Comparison of ENCODE assay signal across 8 cellular contexts in the genomic region with DNA sequence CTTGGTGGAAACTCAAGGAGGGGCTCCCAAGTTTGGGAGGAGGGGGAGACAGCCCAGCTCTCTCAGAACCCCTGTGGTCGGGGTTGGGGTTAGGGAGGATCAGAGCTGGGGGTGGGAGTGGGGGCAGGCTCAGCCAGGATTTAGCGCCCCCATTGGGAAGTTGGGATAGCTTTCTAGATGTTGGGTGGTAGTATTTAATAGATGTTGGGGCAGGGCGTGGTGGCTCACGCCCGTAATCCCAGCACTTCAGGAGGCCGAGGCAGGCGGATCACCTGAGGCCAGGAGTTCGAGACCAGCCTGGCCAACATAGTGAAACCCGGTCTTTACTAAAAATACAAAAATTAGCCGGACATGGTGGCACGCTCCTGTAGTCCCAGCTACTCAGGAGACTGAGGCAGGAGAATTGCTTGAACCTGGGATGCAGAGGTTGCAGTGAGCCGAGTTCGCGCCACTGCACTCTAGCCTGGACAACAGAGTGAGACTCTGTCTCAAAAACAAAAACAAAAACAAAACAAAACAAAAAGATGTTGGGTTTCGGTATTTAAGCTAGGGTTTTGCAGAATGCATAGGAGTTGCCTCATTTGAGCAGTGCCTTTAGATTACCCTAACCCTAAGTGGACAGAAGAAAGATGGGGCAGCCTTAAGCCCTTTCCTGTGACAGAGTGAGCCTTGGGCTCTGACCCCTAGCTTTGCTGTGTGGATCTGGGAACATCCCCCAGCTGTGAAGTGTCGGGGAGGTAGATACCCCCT. TPM values are rescaled to one million over a fixed set of nuclear protein-coding genes. Genes with fewer than 3 reads are reported as not detected.
DNase-seq lines count a peak whose midpoint lies in the region; ATAC-seq and TF ChIP-seq lines count a peak whose summit lies in the region.
"Not testable (repeated sequence)": the region's sequence is repeated elsewhere in the genome, so short reads cannot be mapped to it uniquely, and the experiment has no call there.

No MANE protein-coding gene starts in this region.

- BruUV-seq in HCT116 (replicated peaks; lab: Mats Ljungman, UMichigan); PC-9 (replicated peaks; lab: Mats Ljungman, UMichigan): not testable (repeated sequence)

- not testable (repeated sequence) for TF ChIP-seq RAD21 in HCT116 (IDR thresholded peaks at IDR 0.05; ENCODE audit: low read depth)

- peak overlapping the region; percentile 92 to 99 (median 98) for H3K27ac Mint-ChIP-seq in naive thymus-derived CD4-positive, alpha-beta T cell
- peak overlapping the region; percentile 96 for H3K27ac Mint-ChIP-seq in stimulated activated naive CD8-positive, alpha-beta T cell treated with anti-CD3 and anti-CD28 coated beads, Interleukin-15, Interleukin-2, amounts not matched to agents 100 ng/mL and 50 ng/mL, for 24 hours

- H3K27me3 Mint-ChIP-seq in activated T-cell treated with anti-CD3 and anti-CD28 coated beads, Interleukin-2, amount 50 U/mL, for 4 hours (ENCODE audit: low read depth); stimulated activated naive CD8-positive, alpha-beta T cell treated with anti-CD3 and anti-CD28 coated beads, Interleukin-15, Interleukin-2, amounts not matched to agents 100 ng/mL and 50 ng/mL, for 24 hours: not testable (repeated sequence)
- H3K27me3 Mint-ChIP-seq in naive thymus-derived CD4-positive, alpha-beta T cell: peaks cover 0 to 31% (median 0%) of the 10 kb centered on the region in 5 donors

- CTCF ChIA-PET in HCT116 (lab: Charles Lee): interaction anchor here (0.6 to 2.0 kb wide), 11 partner anchors 9 to 951 kb away, joined by 3 to 9 read pairs (median 4); no protein-coding TSS in a partner anchor
- CTCF ChIA-PET in PC-9 (lab: Charles Lee): interaction anchor here (0.5 to 0.6 kb wide), 2 partner anchors 87 to 728 kb away, joined by 3 to 9 read pairs; no protein-coding TSS in a partner anchor
- CTCF ChIA-PET in naive thymus-derived CD4-positive, alpha-beta T cell (lab: Charles Lee): interaction anchor here (1.3 to 2.7 kb wide), 2 partner anchors 10 to 25 kb away, joined by 5 to 18 read pairs; a partner anchor contains a TSS

- TF ChIP-seq POLR2A in HCT116 (IDR thresholded peaks at IDR 0.05; ENCODE audit: borderline replicate concordance, extremely low read depth, insufficient read depth, insufficient read length): not testable (repeated sequence)

- 65% methylated on average over 16 of the region's 16 CpGs for WGBS in hepatocyte (ENCODE audit: low lambda C conversion rate, missing lambda C conversion rate)

- not testable (repeated sequence) for H3K9me3 ChIP-seq in HCT116 (ENCODE audit: control insufficient read depth in 1 of 2, insufficient read depth in 1 of 2, low read depth in 1 of 2, low read length in 2 of 2); PC-9 (ENCODE audit: insufficient read depth, low read depth); colonic mucosa; hepatocyte (ENCODE audit: low read depth); naive thymus-derived CD4-positive, alpha-beta T cell (ENCODE audit: control insufficient read depth in 2 of 3, low read length in 3 of 3)

- H3K9me3 Mint-ChIP-seq in activated T-cell treated with anti-CD3 and anti-CD28 coated beads, Interleukin-2, amount 50 U/mL, for 4 hours; naive thymus-derived CD4-positive, alpha-beta T cell; stimulated activated naive CD8-positive, alpha-beta T cell treated with anti-CD3 and anti-CD28 coated beads, Interleukin-15, Interleukin-2, amounts not matched to agents 100 ng/mL and 50 ng/mL, for 24 hours: not testable (repeated sequence)

- not testable (repeated sequence) for DNase-seq in AG09319 (ENCODE audit: extremely low read depth, low read depth); activated T-cell treated with anti-CD3 and anti-CD28 coated beads, Interleukin-2, amount 50 U/mL, for 4 hours; colonic mucosa; hepatocyte (ENCODE audit: low spot score); naive thymus-derived CD4-positive, alpha-beta T cell
- DNase-seq in HCT116 (ENCODE audit: low read depth, low spot score) (peak; percentile 45), PC-9 (peak in 1 of 2 experiments; percentile 25)

- peak overlapping the region; percentile 46 for H2AFZ ChIP-seq in HCT116 (ENCODE audit: low read depth, low read length, poor library complexity, severe bottlenecking)
- H2AFZ ChIP-seq in PC-9: peak overlapping the region; percentile 81; the same call in 1 of the 2 replicates
- H2AFZ ChIP-seq in hepatocyte: peak overlapping the region; percentile 39

- H3K4me3 ChIP-seq in HCT116 (replicated peaks in 1 of 2; ENCODE audit: low read depth in 1 of 2, low read length in 2 of 2): peak overlapping the region; percentile 49 to 70
- peak overlapping the region; percentile 72; the same call in 1 of the 2 replicates for H3K4me3 ChIP-seq in PC-9
- H3K4me3 ChIP-seq in colonic mucosa: not testable (repeated sequence)
- peak overlapping the region; percentile 23 for H3K4me3 ChIP-seq in hepatocyte
- peak overlapping the region; percentile 95 for H3K4me3 ChIP-seq in naive thymus-derived CD4-positive, alpha-beta T cell (ENCODE audit: low read length)

- peak; percentile 38 for ATAC-seq in HCT116
- ATAC-seq in activated T-cell treated with anti-CD3 and anti-CD28 coated beads, Interleukin-2, amount 50 U/mL, for 4 hours; naive thymus-derived CD4-positive, alpha-beta T cell: not testable (repeated sequence)

- not testable (repeated sequence) for H4K20me1 ChIP-seq in HCT116 (ENCODE audit: insufficient read depth); PC-9 (ENCODE audit: insufficient read depth); hepatocyte (ENCODE audit: insufficient read depth, poor library complexity, severe bottlenecking)

- POLR2A ChIA-PET in HCT116 (lab: Charles Lee): interaction anchor here (0.6 to 1.6 kb wide), 3 partner anchors 40 to 86 kb away, joined by 3 to 8 read pairs (median 3); no protein-coding TSS in a partner anchor
- POLR2A ChIA-PET in PC-9 (lab: Charles Lee; ENCODE audit: unreplicated experiment): interaction anchor here (0.6 kb wide), 1 partner anchor 100 kb away, joined by 4 read pairs; no protein-coding TSS in a partner anchor
- POLR2A ChIA-PET in naive thymus-derived CD4-positive, alpha-beta T cell (lab: Charles Lee): interaction anchor here (0.6 to 9.9 kb wide), 13 partner anchors 9 to 1447 kb away, joined by 3 to 359 read pairs (median 5); a partner anchor contains a TSS

- RAD21 ChIA-PET in HCT116 (lab: Charles Lee; ENCODE audit: low non-redundant PET in 1 of 2, low total read pairs in 2 of 2, uncharacterized antibody in 2 of 2, unreplicated experiment in 2 of 2): interaction anchor here (0.6 to 1.4 kb wide), 2 partner anchors 11 to 67 kb away, joined by 4 read pairs; no protein-coding TSS in a partner anchor

- not testable (repeated sequence) for H3K9me2 ChIP-seq in HCT116 (ENCODE audit: insufficient read depth); PC-9 (ENCODE audit: insufficient read depth); hepatocyte (replicated peaks; ENCODE audit: insufficient read depth)

- H3K4me3 Mint-ChIP-seq in activated T-cell treated with anti-CD3 and anti-CD28 coated beads, Interleukin-2, amount 50 U/mL, for 4 hours: peak overlapping the region; percentile 86
- H3K4me3 Mint-ChIP-seq in naive thymus-derived CD4-positive, alpha-beta T cell: peak overlapping the region; percentile 88 to 97 (median 94)
- peak overlapping the region; percentile 85 for H3K4me3 Mint-ChIP-seq in stimulated activated naive CD8-positive, alpha-beta T cell treated with anti-CD3 and anti-CD28 coated beads, Interleukin-15, Interleukin-2, amounts not matched to agents 100 ng/mL and 50 ng/mL, for 24 hours

- H3K4me1 Mint-ChIP-seq in activated T-cell treated with anti-CD3 and anti-CD28 coated beads, Interleukin-2, amount 50 U/mL, for 4 hours (ENCODE audit: low read depth): peaks cover 25% of the 10 kb centered on the region
- H3K4me1 Mint-ChIP-seq in naive thymus-derived CD4-positive, alpha-beta T cell: peaks cover 21 to 39% (median 27%) of the 10 kb centered on the region in 7 donors
- H3K4me1 Mint-ChIP-seq in stimulated activated naive CD8-positive, alpha-beta T cell treated with anti-CD3 and anti-CD28 coated beads, Interleukin-15, Interleukin-2, amounts not matched to agents 100 ng/mL and 50 ng/mL, for 24 hours (ENCODE audit: low read depth): peaks cover 23% of the 10 kb centered on the region

- not testable (repeated sequence) for H3K36me3 ChIP-seq in HCT116 (ENCODE audit: control insufficient read depth in 1 of 2, insufficient read depth in 2 of 2, low read length in 2 of 2); PC-9 (ENCODE audit: low read depth); colonic mucosa; hepatocyte (replicated peaks; ENCODE audit: insufficient read depth, low read depth); naive thymus-derived CD4-positive, alpha-beta T cell (ENCODE audit: control insufficient read depth in 2 of 3, insufficient read depth in 3 of 3, low read length in 3 of 3)

- H3K4me2 ChIP-seq in HCT116 (ENCODE audit: low read length) (peak overlapping the region; percentile 98), PC-9 (peak overlapping the region; percentile 86), hepatocyte (peak overlapping the region; percentile 87)

- TF ChIP-seq CTCF in AG09319 (IDR thresholded peaks at IDR 0.05; ENCODE audit: low read depth, low read length) (peak; percentile 8), HCT116 (IDR thresholded peaks at IDR 0.05 in 2 of 3, conservative IDR thresholded peaks at IDR 0.05 in 1 of 3; ENCODE audit: borderline replicate concordance in 1 of 3, insufficient read depth in 1 of 3, low read depth in 2 of 3, low read length in 2 of 3) (peak in 2 of 3 experiments; percentile 22 to 51; a peak in 2 of 6 replicates), hepatocyte (IDR thresholded peaks at IDR 0.05; ENCODE audit: poor library complexity) (peak; percentile 4)
- not testable (repeated sequence) for TF ChIP-seq CTCF in PC-9 (conservative IDR thresholded peaks at IDR 0.05); colonic mucosa (IDR thresholded peaks at IDR 0.05)

- not testable (repeated sequence) for H3K36me3 Mint-ChIP-seq in activated T-cell treated with anti-CD3 and anti-CD28 coated beads, Interleukin-2, amount 50 U/mL, for 4 hours (ENCODE audit: insufficient read depth); naive thymus-derived CD4-positive, alpha-beta T cell; stimulated activated naive CD8-positive, alpha-beta T cell treated with anti-CD3 and anti-CD28 coated beads, Interleukin-15, Interleukin-2, amounts not matched to agents 100 ng/mL and 50 ng/mL, for 24 hours (ENCODE audit: low read depth)

- peaks cover 15% of the 10 kb centered on the region for H3F3A ChIP-seq in PC-9 (ENCODE audit: insufficient read depth, low read depth)

- H3K79me2 ChIP-seq in HCT116 (ENCODE audit: insufficient read depth, low read length); PC-9 (ENCODE audit: low read depth); hepatocyte: not testable (repeated sequence)

- H3K27me3 ChIP-seq in HCT116 (ENCODE audit: insufficient read depth, low read length); PC-9 (ENCODE audit: insufficient read depth, low read depth); colonic mucosa; hepatocyte; naive thymus-derived CD4-positive, alpha-beta T cell (ENCODE audit: control insufficient read depth in 2 of 2, insufficient read depth in 2 of 2, low read length in 2 of 2): not testable (repeated sequence)

- H3K4me1 ChIP-seq in HCT116 (ENCODE audit: control insufficient read depth in 1 of 2, insufficient read depth in 2 of 2, low read length in 2 of 2): peaks cover 34 to 61% of the 10 kb centered on the region in 2 experiments
- not testable (repeated sequence) for H3K4me1 ChIP-seq in PC-9 (replicated peaks; ENCODE audit: insufficient read depth); colonic mucosa
- peaks cover 27% of the 10 kb centered on the region for H3K4me1 ChIP-seq in hepatocyte (ENCODE audit: insufficient read depth)
- peaks cover 11 to 16% of the 10 kb centered on the region in 2 donors for H3K4me1 ChIP-seq in naive thymus-derived CD4-positive, alpha-beta T cell (ENCODE audit: control insufficient read depth in 2 of 2, insufficient read depth in 2 of 2, low read length in 2 of 2)

- intact Hi-C loops in HCT116 (cut with micrococcal nuclease); colonic mucosa (cut with DNase I): not testable (repeated sequence)
- intact Hi-C loops in PC-9 (cut with micrococcal nuclease; ENCODE audit: unreplicated experiment): loop anchor here (5.0 kb wide), 2 partner anchors 60 to 85 kb away; a partner anchor contains a TSS
- intact Hi-C loops in naive thymus-derived CD4-positive, alpha-beta T cell (cut with micrococcal nuclease): loop anchor here (1.0 to 5.0 kb wide), 3 partner anchors 9 to 950 kb away; a partner anchor contains a TSS

- H3K27ac ChIP-seq in HCT116 (ENCODE audit: low read depth, low read length): peak overlapping the region; percentile 94
- H3K27ac ChIP-seq in PC-9: peak overlapping the region; percentile 43
- H3K27ac ChIP-seq in colonic mucosa: peak overlapping the region; percentile 95
- peak overlapping the region; percentile 73 for H3K27ac ChIP-seq in hepatocyte
- peak overlapping the region; percentile 76 for H3K27ac ChIP-seq in naive thymus-derived CD4-positive, alpha-beta T cell (ENCODE audit: low read depth, low read length)

- H3K9ac ChIP-seq in HCT116 (ENCODE audit: low read length) (peak overlapping the region; percentile 75), colonic mucosa (ENCODE audit: low read depth in 2 of 2, low read length in 2 of 2) (peak overlapping the region; percentile 38 to 64)

RNA-seq across cellular contexts. Expression of a gene that starts 7.9 kb away (rescaled TPM):
- total RNA-seq in HCT116 (2021; ENCODE audit: unreplicated experiment) (35.6 TPM), PC-9 (2021) (13.7 and 21.8 TPM in 2 replicates), colonic mucosa (10 to 100 TPM; 42.8 to 52.4 TPM), hepatocyte (25.4 and 36.2 TPM in 2 replicates)
- polyA plus RNA-seq in HCT116 (2012): 41.3 and 49.3 TPM in 2 replicates
- total RNA-seq in activated T-cell treated with anti-CD3 and anti-CD28 coated beads, Interleukin-2, amount 50 U/mL, for 4 hours: 1 to 10 TPM; 4.8 to 5.9 (median 5.7) TPM
- 71.1 and 82.0 TPM in 2 replicates for polyA plus RNA-seq in hepatocyte
- total RNA-seq in naive thymus-derived CD4-positive, alpha-beta T cell: 10 to 100 TPM in 4 of 5 experiments, 1 to 10 TPM in 1; 1.1 to 33.6 (median 19.9) TPM
- 10 to 100 TPM; 10.8 to 13.1 TPM for polyA plus RNA-seq in naive thymus-derived CD4-positive, alpha-beta T cell

RNA-seq across cellular contexts. Expression of a gene that starts 25.3 kb away (rescaled TPM):
- total RNA-seq in HCT116 (2021; ENCODE audit: unreplicated experiment) (263 TPM), PC-9 (2021) (210 and 217 TPM in 2 replicates), colonic mucosa (100 to 1,000 TPM; 407 to 409 TPM), hepatocyte (241 and 260 TPM in 2 replicates)
- 320 and 329 TPM in 2 replicates for polyA plus RNA-seq in HCT116 (2012)
- total RNA-seq in activated T-cell treated with anti-CD3 and anti-CD28 coated beads, Interleukin-2, amount 50 U/mL, for 4 hours: 100 to 1,000 TPM; 232 to 275 (median 258) TPM
- 308 and 340 TPM in 2 replicates for polyA plus RNA-seq in hepatocyte
- 1,000 to 10,000 TPM in 2 of 5 experiments, 100 to 1,000 TPM in 3; 658 to 1,102 (median 755) TPM for total RNA-seq in naive thymus-derived CD4-positive, alpha-beta T cell
- 100 to 1,000 TPM; 643 to 982 TPM for polyA plus RNA-seq in naive thymus-derived CD4-positive, alpha-beta T cell

RNA-seq across cellular contexts. Expression of a gene that starts 57.2 kb away (rescaled TPM):
- total RNA-seq in HCT116 (2021; ENCODE audit: unreplicated experiment) (56.5 TPM), PC-9 (2021) (36.9 and 38.8 TPM in 2 replicates), colonic mucosa (100 to 1,000 TPM; 197 to 215 TPM), hepatocyte (53.8 and 60.2 TPM in 2 replicates)
- polyA plus RNA-seq in HCT116 (2012): 48.4 and 50.8 TPM in 2 replicates
- 10 to 100 TPM in 2 of 3 donors, 1 to 10 TPM in 1; 8.0 to 13.5 (median 11.0) TPM for total RNA-seq in activated T-cell treated with anti-CD3 and anti-CD28 coated beads, Interleukin-2, amount 50 U/mL, for 4 hours
- polyA plus RNA-seq in hepatocyte: 100 and 115 TPM in 2 replicates
- total RNA-seq in naive thymus-derived CD4-positive, alpha-beta T cell: 10 to 100 TPM in 1 of 5 experiments, 1 to 10 TPM in 4; 1.2 to 11.2 (median 7.2) TPM
- 1 to 10 TPM in 1 of 2 donors, under 1 TPM in 1; 0.92 to 1.3 TPM for polyA plus RNA-seq in naive thymus-derived CD4-positive, alpha-beta T cell

RNA-seq across cellular contexts. Expression of a gene that starts 59.6 kb away (rescaled TPM):
- total RNA-seq in HCT116 (2021; ENCODE audit: unreplicated experiment) (10.9 TPM), PC-9 (2021) (0.90 and 1.1 TPM in 2 replicates), colonic mucosa (1 to 10 TPM; 2.9 to 3.8 TPM), hepatocyte (1.2 and 4.7 TPM in 2 replicates)
- polyA plus RNA-seq in HCT116 (2012): 12.5 and 15.2 TPM in 2 replicates
- total RNA-seq in activated T-cell treated with anti-CD3 and anti-CD28 coated beads, Interleukin-2, amount 50 U/mL, for 4 hours: under 1 TPM in 2 of 3 donors, not detected in 1; 0.16 to 0.90 TPM
- polyA plus RNA-seq in hepatocyte: 1.2 and 3.9 TPM in 2 replicates
- total RNA-seq in naive thymus-derived CD4-positive, alpha-beta T cell: under 1 TPM in 2 of 5 experiments, not detected in 3; 0.60 to 0.64 TPM
- polyA plus RNA-seq in naive thymus-derived CD4-positive, alpha-beta T cell: under 1 TPM in 1 of 2 donors, not detected in 1; 0.52 TPM

Comparison
In these comparisons a context has a peak if more than half of its experiments do, and no peak if none do; other contexts are left out.
1. H3K27ac ChIP-seq: peak in every context shown above with its lines; median percentile 95 in colonic mucosa; 94 in HCT116; 76 in naive thymus-derived CD4-positive, alpha-beta T cell; 73 in hepatocyte; 43 in PC-9.